Comparison of ENCODE assay signal across 1 cellular context in the genomic region with DNA sequence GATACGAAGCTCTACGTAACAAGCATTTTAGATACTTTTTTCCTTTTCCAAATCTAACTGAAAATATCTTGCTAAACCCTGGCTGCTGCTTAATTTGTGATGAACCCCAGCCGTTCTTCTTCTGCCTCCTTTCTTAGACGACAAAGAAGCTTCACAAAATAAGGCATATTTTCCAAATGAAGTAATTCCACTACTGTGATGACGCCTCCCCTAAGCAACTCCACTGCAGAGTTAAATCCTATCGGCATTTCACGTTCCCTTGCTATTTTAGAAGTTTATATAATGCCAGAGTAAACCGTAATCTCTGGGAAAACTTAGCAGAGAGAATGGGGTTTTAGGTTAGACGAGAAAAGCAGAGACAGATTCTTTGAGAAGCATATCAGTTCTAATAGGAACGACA.
TF ChIP-seq lines count a peak whose summit lies in the region.

No MANE protein-coding gene starts in this region.

TF ChIP-seq in HepG2, 621 proteins besides CTCF, POLR2A, EP300 and RAD21 (continued from another document):
- TF ChIP-seq, protein P1, sequence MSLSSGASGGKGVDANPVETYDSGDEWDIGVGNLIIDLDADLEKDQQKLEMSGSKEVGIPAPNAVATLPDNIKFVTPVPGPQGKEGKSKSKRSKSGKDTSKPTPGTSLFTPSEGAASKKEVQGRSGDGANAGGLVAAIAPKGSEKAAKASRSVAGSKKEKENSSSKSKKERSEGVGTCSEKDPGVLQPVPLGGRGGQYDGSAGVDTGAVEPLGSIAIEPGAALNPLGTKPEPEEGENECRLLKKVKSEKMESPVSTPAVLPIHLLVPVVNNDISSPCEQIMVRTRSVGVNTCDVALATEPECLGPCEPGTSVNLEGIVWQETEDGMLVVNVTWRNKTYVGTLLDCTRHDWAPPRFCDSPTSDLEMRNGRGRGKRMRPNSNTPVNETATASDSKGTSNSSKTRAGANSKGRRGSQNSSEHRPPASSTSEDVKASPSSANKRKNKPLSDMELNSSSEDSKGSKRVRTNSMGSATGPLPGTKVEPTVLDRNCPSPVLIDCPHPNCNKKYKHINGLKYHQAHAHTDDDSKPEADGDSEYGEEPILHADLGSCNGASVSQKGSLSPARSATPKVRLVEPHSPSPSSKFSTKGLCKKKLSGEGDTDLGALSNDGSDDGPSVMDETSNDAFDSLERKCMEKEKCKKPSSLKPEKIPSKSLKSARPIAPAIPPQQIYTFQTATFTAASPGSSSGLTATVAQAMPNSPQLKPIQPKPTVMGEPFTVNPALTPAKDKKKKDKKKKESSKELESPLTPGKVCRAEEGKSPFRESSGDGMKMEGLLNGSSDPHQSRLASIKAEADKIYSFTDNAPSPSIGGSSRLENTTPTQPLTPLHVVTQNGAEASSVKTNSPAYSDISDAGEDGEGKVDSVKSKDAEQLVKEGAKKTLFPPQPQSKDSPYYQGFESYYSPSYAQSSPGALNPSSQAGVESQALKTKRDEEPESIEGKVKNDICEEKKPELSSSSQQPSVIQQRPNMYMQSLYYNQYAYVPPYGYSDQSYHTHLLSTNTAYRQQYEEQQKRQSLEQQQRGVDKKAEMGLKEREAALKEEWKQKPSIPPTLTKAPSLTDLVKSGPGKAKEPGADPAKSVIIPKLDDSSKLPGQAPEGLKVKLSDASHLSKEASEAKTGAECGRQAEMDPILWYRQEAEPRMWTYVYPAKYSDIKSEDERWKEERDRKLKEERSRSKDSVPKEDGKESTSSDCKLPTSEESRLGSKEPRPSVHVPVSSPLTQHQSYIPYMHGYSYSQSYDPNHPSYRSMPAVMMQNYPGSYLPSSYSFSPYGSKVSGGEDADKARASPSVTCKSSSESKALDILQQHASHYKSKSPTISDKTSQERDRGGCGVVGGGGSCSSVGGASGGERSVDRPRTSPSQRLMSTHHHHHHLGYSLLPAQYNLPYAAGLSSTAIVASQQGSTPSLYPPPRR (CRISPR knock-in tag; IDR thresholded peaks at IDR 0.05; ENCODE audit: borderline replicate concordance), result no peak
- TF ChIP-seq KLF9 (CRISPR knock-in tag; IDR thresholded peaks at IDR 0.05; ENCODE audit: low read depth) (no peak), MIXL1 (CRISPR knock-in tag; IDR thresholded peaks at IDR 0.05) (no peak), ZNF549 (CRISPR knock-in tag; IDR thresholded peaks at IDR 0.05) (no peak), ZSCAN25 (CRISPR knock-in tag; IDR thresholded peaks at IDR 0.05) (no peak), ZNF24 (IDR thresholded peaks at IDR 0.05) (no peak), ZNF530 (CRISPR knock-in tag; IDR thresholded peaks at IDR 0.05; ENCODE audit: low read depth) (no peak), SRSF1 (optimal IDR thresholded peaks at IDR 0.05; ENCODE audit: low read depth, low read length) (no peak), ZNF556 (CRISPR knock-in tag; IDR thresholded peaks at IDR 0.05; ENCODE audit: borderline replicate concordance) (no peak)
- TF ChIP-seq, protein P2, sequence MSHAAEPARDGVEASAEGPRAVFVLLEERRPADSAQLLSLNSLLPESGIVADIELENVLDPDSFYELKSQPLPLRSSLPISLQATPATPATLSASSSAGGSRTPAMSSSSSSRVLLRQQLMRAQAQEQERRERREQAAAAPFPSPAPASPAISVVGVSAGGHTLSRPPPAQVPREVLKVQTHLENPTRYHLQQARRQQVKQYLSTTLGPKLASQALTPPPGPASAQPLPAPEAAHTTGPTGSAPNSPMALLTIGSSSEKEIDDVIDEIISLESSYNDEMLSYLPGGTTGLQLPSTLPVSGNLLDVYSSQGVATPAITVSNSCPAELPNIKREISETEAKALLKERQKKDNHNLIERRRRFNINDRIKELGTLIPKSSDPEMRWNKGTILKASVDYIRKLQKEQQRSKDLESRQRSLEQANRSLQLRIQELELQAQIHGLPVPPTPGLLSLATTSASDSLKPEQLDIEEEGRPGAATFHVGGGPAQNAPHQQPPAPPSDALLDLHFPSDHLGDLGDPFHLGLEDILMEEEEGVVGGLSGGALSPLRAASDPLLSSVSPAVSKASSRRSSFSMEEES (CRISPR knock-in tag; IDR thresholded peaks at IDR 0.05), result no peak
- TF ChIP-seq, protein P3, sequence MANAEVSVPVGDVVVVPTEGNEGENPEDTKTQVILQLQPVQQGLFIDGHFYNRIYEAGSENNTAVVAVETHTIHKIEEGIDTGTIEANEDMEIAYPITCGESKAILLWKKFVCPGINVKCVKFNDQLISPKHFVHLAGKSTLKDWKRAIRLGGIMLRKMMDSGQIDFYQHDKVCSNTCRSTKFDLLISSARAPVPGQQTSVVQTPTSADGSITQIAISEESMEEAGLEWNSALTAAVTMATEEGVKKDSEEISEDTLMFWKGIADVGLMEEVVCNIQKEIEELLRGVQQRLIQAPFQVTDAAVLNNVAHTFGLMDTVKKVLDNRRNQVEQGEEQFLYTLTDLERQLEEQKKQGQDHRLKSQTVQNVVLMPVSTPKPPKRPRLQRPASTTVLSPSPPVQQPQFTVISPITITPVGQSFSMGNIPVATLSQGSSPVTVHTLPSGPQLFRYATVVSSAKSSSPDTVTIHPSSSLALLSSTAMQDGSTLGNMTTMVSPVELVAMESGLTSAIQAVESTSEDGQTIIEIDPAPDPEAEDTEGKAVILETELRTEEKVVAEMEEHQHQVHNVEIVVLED (CRISPR knock-in tag; IDR thresholded peaks at IDR 0.05; ENCODE audit: borderline replicate concordance), result no peak
- TF ChIP-seq, protein P4, sequence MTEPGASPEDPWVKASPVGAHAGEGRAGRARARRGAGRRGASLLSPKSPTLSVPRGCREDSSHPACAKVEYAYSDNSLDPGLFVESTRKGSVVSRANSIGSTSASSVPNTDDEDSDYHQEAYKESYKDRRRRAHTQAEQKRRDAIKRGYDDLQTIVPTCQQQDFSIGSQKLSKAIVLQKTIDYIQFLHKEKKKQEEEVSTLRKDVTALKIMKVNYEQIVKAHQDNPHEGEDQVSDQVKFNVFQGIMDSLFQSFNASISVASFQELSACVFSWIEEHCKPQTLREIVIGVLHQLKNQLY (CRISPR knock-in tag; IDR thresholded peaks at IDR 0.05), result no peak
